8 cellular contexts compared by ENCODE assay signal in the genomic region with DNA sequence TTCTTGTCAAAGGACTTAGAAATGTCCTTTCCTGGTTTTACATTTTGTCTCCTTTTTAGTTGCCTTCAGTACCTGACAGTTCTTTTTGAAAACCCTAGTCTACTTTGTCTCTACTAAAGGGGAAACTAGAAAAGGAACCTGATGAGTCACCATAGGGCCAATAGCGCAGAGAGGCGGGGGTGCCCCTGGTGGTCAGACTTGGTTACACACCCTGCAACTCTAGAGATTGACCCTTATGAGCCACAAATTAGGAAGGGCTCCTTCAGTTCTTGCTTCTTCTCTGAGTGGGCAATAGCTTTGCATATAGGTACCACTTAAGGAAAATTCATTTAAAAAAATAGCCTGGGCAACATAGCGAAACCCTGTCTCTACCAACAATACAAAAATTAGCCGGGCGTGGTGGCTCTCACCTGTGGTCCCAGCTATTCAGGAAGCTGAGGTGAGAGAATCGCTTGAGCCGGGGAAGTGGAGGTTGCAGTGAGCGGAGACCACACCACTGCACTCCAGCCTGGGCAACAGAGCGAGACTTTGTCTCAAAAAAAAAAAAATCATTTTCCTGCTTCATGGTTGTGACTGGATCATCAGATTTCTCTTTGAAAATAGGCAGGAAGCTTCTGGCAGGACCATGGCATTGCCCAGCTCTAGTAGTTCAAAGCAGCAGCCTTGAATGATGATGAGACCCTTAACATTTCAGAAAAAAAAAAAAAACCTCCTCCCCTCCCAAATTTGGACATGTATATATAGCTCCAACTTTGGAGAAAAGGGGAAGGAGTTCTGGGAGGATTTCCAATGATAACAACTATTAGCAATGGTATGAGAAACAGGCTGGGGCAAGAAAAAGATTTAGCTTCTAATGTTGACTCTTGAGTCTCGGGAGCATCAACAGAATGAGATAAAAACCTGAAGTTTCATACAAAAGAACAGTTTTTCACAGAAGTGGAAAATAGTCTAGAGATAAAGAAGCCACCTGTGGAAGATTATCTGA. TPM values are rescaled to one million over a fixed set of nuclear protein-coding genes. Genes with fewer than 3 reads are reported as not detected.
DNase-seq lines count a peak whose midpoint lies in the region; ATAC-seq lines count a peak whose summit lies in the region.

No MANE protein-coding gene starts in this region.

- ATAC-seq in GM21528 (IDR thresholded peaks at IDR 0.05; ENCODE audit: low FRiP score, unreplicated experiment) (peak; percentile 95), T-cell (replicated peaks in 1 of 4) (peak; percentile 98 to 100 (median 99)), left ventricle myocardium superior (peak; percentile 71)
- peak; percentile 100 for ATAC-seq in activated naive CD8-positive, alpha-beta T cell treated with anti-CD3 and anti-CD28 coated beads, Interleukin-2, amount 10 ng/mL, durations not matched to agents 7 days and 5 days (ENCODE audit: low read depth)

- intact Hi-C loops in left ventricle myocardium superior (cut with micrococcal nuclease) = no loop called here

- H3K4me1 Mint-ChIP-seq in T-cell = peaks cover 29 to 40% (median 33%) of the 10 kb centered on the region in 3 donors
- H3K4me1 Mint-ChIP-seq in activated naive CD8-positive, alpha-beta T cell treated with anti-CD3 and anti-CD28 coated beads, Interleukin-2, amount 10 ng/mL, durations not matched to agents 7 days and 5 days = peaks cover 16% of the 10 kb centered on the region

- H3K9me3 Mint-ChIP-seq in T-cell = no peaks in the 10 kb centered on the region
- H3K9me3 Mint-ChIP-seq in activated naive CD8-positive, alpha-beta T cell treated with anti-CD3 and anti-CD28 coated beads, Interleukin-2, amount 10 ng/mL, durations not matched to agents 7 days and 5 days = no peaks in the 10 kb centered on the region

- peak; percentile 89 for DNase-seq in ELR (ENCODE audit: low read depth)
- peak in 61 of 76 experiments; percentile 4 to 72 (median 41) for DNase-seq in HUDEP-2 (lab: John Stamatoyannopoulos, UW; ENCODE audit: unreplicated experiment in 76 of 76)
- DNase-seq in T-cell = peak; percentile 27 to 78 (median 65)
- peak; percentile 79 for DNase-seq in activated naive CD8-positive, alpha-beta T cell treated with anti-CD3 and anti-CD28 coated beads, Interleukin-2, amount 10 ng/mL, durations not matched to agents 7 days and 5 days
- peak; percentile 79 for DNase-seq in left ventricle myocardium superior
- DNase-seq in SK-N-DZ (ENCODE audit: low spot score) = no peak

- H3K27ac Mint-ChIP-seq in T-cell = peak overlapping the region; percentile 80 to 85
- peak overlapping the region; percentile 50 for H3K27ac Mint-ChIP-seq in activated naive CD8-positive, alpha-beta T cell treated with anti-CD3 and anti-CD28 coated beads, Interleukin-2, amount 10 ng/mL, durations not matched to agents 7 days and 5 days

- POLR2A ChIA-PET in T-cell (lab: Charles Lee) = interaction anchor here (0.6 to 1.0 kb wide), 8 partner anchors 20 to 415 kb away, joined by 3 to 5 read pairs (median 3); no protein-coding TSS in a partner anchor
- POLR2A ChIA-PET in activated naive CD8-positive, alpha-beta T cell treated with anti-CD3 and anti-CD28 coated beads, Interleukin-2, amount 10 ng/mL, durations not matched to agents 7 days and 5 days (lab: Charles Lee) = interaction anchor here (0.8 to 1.3 kb wide), 2 partner anchors 34 to 130 kb away, joined by 3 to 4 read pairs; no protein-coding TSS in a partner anchor

- peak overlapping the region in 11 of 21 experiments; percentile 8 to 54 (median 38) for H3K27ac ChIP-seq in skin epidermis

- H3K4me3 Mint-ChIP-seq in T-cell = no peak overlapping the region
- H3K4me3 Mint-ChIP-seq in activated naive CD8-positive, alpha-beta T cell treated with anti-CD3 and anti-CD28 coated beads, Interleukin-2, amount 10 ng/mL, durations not matched to agents 7 days and 5 days = peak overlapping the region; percentile 25

- CTCF ChIA-PET in T-cell (lab: Charles Lee) = interaction anchor here (0.6 to 3.4 kb wide), 48 partner anchors 8 to 1741 kb away, joined by 3 to 43 read pairs (median 5); partner anchors contain the start of genes PXYLP1 (in 1 of the 2) and ZBTB38 (in 1 of the 2)

- no peak overlapping the region for H3K4me3 ChIP-seq in skin epidermis

- H3K27me3 Mint-ChIP-seq in T-cell = no peaks in the 10 kb centered on the region
- H3K27me3 Mint-ChIP-seq in activated naive CD8-positive, alpha-beta T cell treated with anti-CD3 and anti-CD28 coated beads, Interleukin-2, amount 10 ng/mL, durations not matched to agents 7 days and 5 days = no peaks in the 10 kb centered on the region

- H3K36me3 Mint-ChIP-seq in T-cell = peaks cover 50% of the 10 kb centered on the region
- peaks cover 19% of the 10 kb centered on the region for H3K36me3 Mint-ChIP-seq in activated naive CD8-positive, alpha-beta T cell treated with anti-CD3 and anti-CD28 coated beads, Interleukin-2, amount 10 ng/mL, durations not matched to agents 7 days and 5 days

RNA-seq across cellular contexts. Expression of gene RASA2, which starts 45.2 kb away (rescaled TPM):
- total RNA-seq in T-cell = 10 to 100 TPM; 52.7 to 80.0 (median 62.6) TPM
- total RNA-seq in activated naive CD8-positive, alpha-beta T cell treated with anti-CD3 and anti-CD28 coated beads, Interleukin-2, amount 10 ng/mL, durations not matched to agents 7 days and 5 days = 10 to 100 TPM; 62.6 to 70.8 TPM
- 5.1 TPM for total RNA-seq in left ventricle myocardium superior
- 5.5 and 8.6 TPM in 2 replicates for polyA plus RNA-seq in SK-N-DZ (2014; cell fraction: cytosol; rRNA removed)
- 15.5 and 16.1 TPM in 2 replicates for polyA plus RNA-seq in SK-N-DZ (2014; cell fraction: nucleus; rRNA removed)
